16 cellular contexts compared by ENCODE assay signal in genomic region chr17:4719684-4720221, GRCh38. TPM values are rescaled to one million over a fixed set of nuclear protein-coding genes. Genes with fewer than 3 reads are reported as not detected.
DNase-seq lines count a peak whose midpoint lies in the region; ATAC-seq, FAIRE-seq and TF ChIP-seq lines count a peak whose summit lies in the region.
"Had no signal": no experiment of that assay in that cellular context is flagged by ENCODE, and none has a peak within 500 bp of the region (broad histone marks: within the 10 kb centered on the region; RNA-seq: fewer than 3 reads in every experiment).

No MANE protein-coding gene starts in this region.

- BruUV-seq in endothelial cell of umbilical vein (replicated peaks; lab: Mats Ljungman, UMichigan) = no TSS peak

- H3K4me3 Mint-ChIP-seq in T-helper 2 cell treated with Interferon-gamma antibody and Interleukin-4, amounts not matched to agents 5 μg/mL and 100 μg/mL, for 36 hours = no peak overlapping the region

- H3K27ac ChIP-seq in endothelial cell of umbilical vein (ENCODE audit: insufficient read depth, low read depth, low read length) (no peak overlapping the region), pancreas (no peak overlapping the region)

- FAIRE-seq in endothelial cell of umbilical vein (lab: Jason Lieb, UNC) (no peak), pancreas (lab: Jason Lieb, UNC) (no peak)
- FAIRE-seq: kidney had no signal

- intact Hi-C loops in endothelial cell of umbilical vein (cut with micrococcal nuclease) = no loop called here
- intact Hi-C loops in pancreas (cut with DNase I) = loop anchor here in 1 of 3 donors (10.0 kb wide), 1 partner anchor 175 kb away; the partner anchor contains the start of gene C17orf107

- H3K9me1 ChIP-seq in endothelial cell of umbilical vein (replicated peaks; ENCODE audit: control insufficient read depth, extremely low read depth, insufficient read depth, low read length) = no peaks in the 10 kb centered on the region

- H3K9me3 ChIP-seq in endothelial cell of umbilical vein (replicated peaks; ENCODE audit: control insufficient read depth, insufficient read depth, low read length) = no peaks in the 10 kb centered on the region
- H3K9me3 ChIP-seq in pancreas = no peaks in the 10 kb centered on the region
- H3K9me3 ChIP-seq: upper lobe of left lung had no signal

- no peak overlapping the region for H2AFZ ChIP-seq in endothelial cell of umbilical vein (ENCODE audit: low read depth, low read length)

- peak overlapping the region; percentile 17 for H3K27ac Mint-ChIP-seq in T-helper 2 cell treated with Interferon-gamma antibody and Interleukin-4, amounts not matched to agents 5 μg/mL and 100 μg/mL, for 36 hours

- TF ChIP-seq CTCF in endothelial cell of umbilical vein (IDR thresholded peaks at IDR 0.05; ENCODE audit: extremely low read depth in 1 of 2, insufficient read depth in 1 of 2, low read depth in 1 of 2, low read length in 2 of 2) (no peak), pancreas (IDR thresholded peaks at IDR 0.05) (no peak)

- H3K4me3 ChIP-seq in endothelial cell of umbilical vein (replicated peaks in 1 of 3; ENCODE audit: insufficient read depth in 1 of 3, low read depth in 1 of 3, low read length in 3 of 3) (no peak overlapping the region), pancreas (no peak overlapping the region)
- H3K4me3 ChIP-seq: upper lobe of left lung had no signal

- POLR2A ChIA-PET in endothelial cell of umbilical vein (lab: Charles Lee) = no interaction called here

- H3K4me2 ChIP-seq in endothelial cell of umbilical vein (ENCODE audit: insufficient read depth, low read length) = no peak overlapping the region

- H3K79me2 ChIP-seq in endothelial cell of umbilical vein (ENCODE audit: control insufficient read depth, insufficient read depth, low read length) = no peaks in the 10 kb centered on the region

- dilution Hi-C loops in endothelial cell of umbilical vein (cut with MboI; ENCODE audit: extremely low pct_ligation_motif_present, low sequenced_read_pairs) = no loop called here

- peaks cover 18% of the 10 kb centered on the region for H3K4me1 Mint-ChIP-seq in T-helper 2 cell treated with Interferon-gamma antibody and Interleukin-4, amounts not matched to agents 5 μg/mL and 100 μg/mL, for 36 hours (ENCODE audit: low read depth)

- no peak for DNase-seq in T-helper 2 cell treated with Interferon-gamma antibody and Interleukin-4, amounts not matched to agents 5 μg/mL and 100 μg/mL, for 36 hours (ENCODE audit: low spot score)
- DNase-seq in T-helper 2 cell (no peak), NCI-H69 (lab: John Stamatoyannopoulos, UW) (peak; percentile 61), endothelial cell of umbilical vein (ENCODE audit: low read depth, low spot score) (peak; percentile 33), pancreas (peak in 4 of 6 donors; percentile 52 to 75 (median 62)), NCI-H2107 (lab: John Stamatoyannopoulos, UW) (no peak)
- DNase-seq: activated CD4-positive, alpha-beta T cell treated with anti-CD3 and anti-CD28 coated beads, Interleukin-2, amount 50 U/mL, for 4 hours; IMR-90; kidney; NCI-H146 had no signal

- H3K27me3 Mint-ChIP-seq in T-helper 2 cell treated with Interferon-gamma antibody and Interleukin-4, amounts not matched to agents 5 μg/mL and 100 μg/mL, for 36 hours (ENCODE audit: low read depth) = no peaks in the 10 kb centered on the region

- H3K36me3 ChIP-seq in endothelial cell of umbilical vein (ENCODE audit: control insufficient read depth in 2 of 2, extremely low read depth in 1 of 2, insufficient read depth in 2 of 2, low read length in 2 of 2) (peaks cover 0 to 4% of the 10 kb centered on the region in 2 experiments), pancreas (no peaks in the 10 kb centered on the region)

- H3K27me3 ChIP-seq in endothelial cell of umbilical vein (ENCODE audit: control insufficient read depth in 2 of 2, insufficient read depth in 2 of 2, low read length in 2 of 2) (no peaks in the 10 kb centered on the region), pancreas (no peaks in the 10 kb centered on the region)
- H3K27me3 ChIP-seq: upper lobe of left lung had no signal

- H3K9ac ChIP-seq in endothelial cell of umbilical vein (replicated peaks; ENCODE audit: extremely low read depth, insufficient read depth, low read length) = no peak overlapping the region

- CTCF ChIA-PET in endothelial cell of umbilical vein (lab: Charles Lee) = interaction anchor here (1.0 to 1.3 kb wide), 2 partner anchors 10 to 76 kb away, joined by 3 to 6 read pairs; partner anchors contain the start of genes ARRB2 and PSMB6

- peaks cover 61% of the 10 kb centered on the region for H3K36me3 Mint-ChIP-seq in T-helper 2 cell treated with Interferon-gamma antibody and Interleukin-4, amounts not matched to agents 5 μg/mL and 100 μg/mL, for 36 hours (ENCODE audit: low read depth)

- H3K9me3 Mint-ChIP-seq in T-helper 2 cell treated with Interferon-gamma antibody and Interleukin-4, amounts not matched to agents 5 μg/mL and 100 μg/mL, for 36 hours = no peaks in the 10 kb centered on the region

- WGBS in pancreas, 2 donors = 48 to 56% methylated on average over 15 of the region's 15 CpGs

- peaks cover 11% of the 10 kb centered on the region for H3K4me1 ChIP-seq in endothelial cell of umbilical vein (ENCODE audit: control insufficient read depth, extremely low read depth, insufficient read depth, low read length)
- H3K4me1 ChIP-seq in pancreas = peaks cover 19 to 23% (median 20%) of the 10 kb centered on the region in 3 donors

- ATAC-seq in pancreas (peak; percentile 22 to 46 (median 36)), GM18858 (IDR thresholded peaks at IDR 0.05; ENCODE audit: unreplicated experiment) (no peak), HG03432 (IDR thresholded peaks at IDR 0.05; ENCODE audit: unreplicated experiment) (no peak)
- ATAC-seq: HCT116 had no signal

- TF ChIP-seq POLR2A in endothelial cell of umbilical vein (IDR thresholded peaks at IDR 0.05; ENCODE audit: low read depth, low read length) = no peak

- H4K20me1 ChIP-seq in endothelial cell of umbilical vein (replicated peaks; ENCODE audit: control insufficient read depth, extremely low read depth, insufficient read depth, low read length) = no peaks in the 10 kb centered on the region

RNA-seq across cellular contexts. Expression of gene ARRB2, which starts 9.3 kb away (rescaled TPM):
- total RNA-seq in endothelial cell of umbilical vein (21.3 and 25.2 TPM in 2 replicates), pancreas (10 to 100 TPM; 11.2 to 49.6 (median 15.1) TPM)
- polyA plus RNA-seq in endothelial cell of umbilical vein (18.6 and 19.1 TPM in 2 replicates), pancreas (10 to 100 TPM; 21.3 to 22.2 TPM)
- polyA plus RNA-seq in endothelial cell of umbilical vein (2011; cell fraction: cytosol; rRNA removed) = 16.6 and 19.0 TPM in 2 replicates
- polyA plus RNA-seq in endothelial cell of umbilical vein (2011; cell fraction: nucleus; rRNA removed) = 21.1 and 22.8 TPM in 2 replicates
- polyA plus RNA-seq in endothelial cell of umbilical vein (2012) = 18.6 and 24.9 TPM in 2 replicates
- polyA minus RNA-seq in endothelial cell of umbilical vein = 11.4 TPM in 2 replicates
- polyA minus RNA-seq in endothelial cell of umbilical vein (2011; cell fraction: cytosol; rRNA and poly(A)+ RNA removed) = 14.8 TPM
- 3.7 and 4.7 TPM in 2 replicates for polyA minus RNA-seq in endothelial cell of umbilical vein (2011; cell fraction: nucleus; rRNA and poly(A)+ RNA removed)

RNA-seq across cellular contexts. Expression of gene MED11, which starts 11.5 kb away (rescaled TPM):
- 11.7 and 12.9 TPM in 2 replicates for total RNA-seq in endothelial cell of umbilical vein
- polyA plus RNA-seq in endothelial cell of umbilical vein = 21.2 and 23.8 TPM in 2 replicates
- polyA plus RNA-seq in endothelial cell of umbilical vein (2011; cell fraction: cytosol; rRNA removed) = 32.7 and 34.8 TPM in 2 replicates
- polyA plus RNA-seq in endothelial cell of umbilical vein (2011; cell fraction: nucleus; rRNA removed) = 18.5 and 19.4 TPM in 2 replicates
- polyA plus RNA-seq in endothelial cell of umbilical vein (2012) = 12.4 and 16.5 TPM in 2 replicates
- polyA minus RNA-seq in endothelial cell of umbilical vein = 7.7 and 21.5 TPM in 2 replicates
- polyA minus RNA-seq in endothelial cell of umbilical vein (2011; cell fraction: cytosol; rRNA and poly(A)+ RNA removed) = 19.8 TPM
- 1.7 and 5.6 TPM in 2 replicates for polyA minus RNA-seq in endothelial cell of umbilical vein (2011; cell fraction: nucleus; rRNA and poly(A)+ RNA removed)
- 10 to 100 TPM in 4 of 6 donors, 1 to 10 TPM in 2; 8.6 to 11.6 (median 10.7) TPM for total RNA-seq in pancreas
- 10 to 100 TPM; 26.0 to 31.1 TPM for polyA plus RNA-seq in pancreas

RNA-seq across cellular contexts. Expression of gene PELP1, which starts 15.8 kb away (rescaled TPM):
- total RNA-seq in endothelial cell of umbilical vein (58.5 and 63.9 TPM in 2 replicates), pancreas (10 to 100 TPM; 15.9 to 31.2 (median 21.5) TPM)
- polyA plus RNA-seq in endothelial cell of umbilical vein (26.8 and 41.2 TPM in 2 replicates), pancreas (10 to 100 TPM; 34.6 to 38.0 TPM)
- 18.8 and 19.3 TPM in 2 replicates for polyA plus RNA-seq in endothelial cell of umbilical vein (2011; cell fraction: cytosol; rRNA removed)
- 61.1 and 62.1 TPM in 2 replicates for polyA plus RNA-seq in endothelial cell of umbilical vein (2011; cell fraction: nucleus; rRNA removed)
- polyA plus RNA-seq in endothelial cell of umbilical vein (2012) = 36.8 and 37.0 TPM in 2 replicates
- polyA minus RNA-seq in endothelial cell of umbilical vein = 35.7 and 40.3 TPM in 2 replicates
- 25.6 TPM for polyA minus RNA-seq in endothelial cell of umbilical vein (2011; cell fraction: cytosol; rRNA and poly(A)+ RNA removed)
- 42.6 and 49.6 TPM in 2 replicates for polyA minus RNA-seq in endothelial cell of umbilical vein (2011; cell fraction: nucleus; rRNA and poly(A)+ RNA removed)

RNA-seq across cellular contexts. Expression of gene ZMYND15, which starts 19.9 kb away (rescaled TPM):
- total RNA-seq in endothelial cell of umbilical vein = 0.44 TPM in 1 of 2 replicates, not detected in the other
- 0.12 and 0.18 TPM in 2 replicates for polyA plus RNA-seq in endothelial cell of umbilical vein
- 0.08 and 0.11 TPM in 2 replicates for polyA plus RNA-seq in endothelial cell of umbilical vein (2011; cell fraction: cytosol; rRNA removed)
- polyA plus RNA-seq in endothelial cell of umbilical vein (2011; cell fraction: nucleus; rRNA removed) = 0.37 and 0.38 TPM in 2 replicates
- polyA plus RNA-seq in endothelial cell of umbilical vein (2012) = not detected in 2 replicates
- 0.17 TPM in 1 of 2 replicates, not detected in the other for polyA minus RNA-seq in endothelial cell of umbilical vein
- polyA minus RNA-seq in endothelial cell of umbilical vein (2011; cell fraction: cytosol; rRNA and poly(A)+ RNA removed) = not detected
- polyA minus RNA-seq in endothelial cell of umbilical vein (2011; cell fraction: nucleus; rRNA and poly(A)+ RNA removed) = not detected in 2 replicates
- total RNA-seq in pancreas = 1 to 10 TPM in 2 of 6 donors, under 1 TPM in 4; 0.39 to 3.2 (median 0.69) TPM
- 1 to 10 TPM; 1.6 to 3.0 TPM for polyA plus RNA-seq in pancreas
- total RNA-seq: dermis microvascular lymphatic vessel endothelial cell, IMR-90 had no signal
- polyA plus RNA-seq: neural cell had no signal

RNA-seq across cellular contexts. Expression of gene CXCL16, which starts 20.0 kb away (rescaled TPM):
- total RNA-seq in endothelial cell of umbilical vein (4.8 and 5.4 TPM in 2 replicates), pancreas (10 to 100 TPM in 3 of 6 donors, 1 to 10 TPM in 3; 7.6 to 55.6 (median 10.0) TPM)
- polyA plus RNA-seq in endothelial cell of umbilical vein (6.1 and 7.3 TPM in 2 replicates), pancreas (10 to 100 TPM in 1 of 2 donors, 1 to 10 TPM in 1; 7.9 to 12.9 TPM)
- polyA plus RNA-seq in endothelial cell of umbilical vein (2011; cell fraction: cytosol; rRNA removed) = 4.0 and 4.6 TPM in 2 replicates
- polyA plus RNA-seq in endothelial cell of umbilical vein (2011; cell fraction: nucleus; rRNA removed) = 1.1 and 1.7 TPM in 2 replicates
- polyA plus RNA-seq in endothelial cell of umbilical vein (2012) = 4.5 and 5.3 TPM in 2 replicates
- polyA minus RNA-seq in endothelial cell of umbilical vein = 4.6 and 4.7 TPM in 2 replicates
- polyA minus RNA-seq in endothelial cell of umbilical vein (2011; cell fraction: cytosol; rRNA and poly(A)+ RNA removed) = 3.6 TPM
- 0.67 and 0.87 TPM in 2 replicates for polyA minus RNA-seq in endothelial cell of umbilical vein (2011; cell fraction: nucleus; rRNA and poly(A)+ RNA removed)
- polyA plus RNA-seq: neural cell had no signal

Comparison
In these comparisons a context has a peak if more than half of its experiments do, and no peak if none do; other contexts are left out.
1. DNase-seq: peak in NCI-H69 (single experiment), endothelial cell of umbilical vein (single experiment) and pancreas (4 of 6); none in T-helper 2 cell treated with Interferon-gamma antibody and Interleukin-4, amounts not matched to agents 5 μg/mL and 100 μg/mL, for 36 hours (single experiment), T-helper 2 cell (0 of 5) and NCI-H2107 (single experiment).
2. ATAC-seq: peak in pancreas (4 of 4); none in GM18858 (single experiment) and HG03432 (single experiment).